Comparison of ENCODE assay signal across 38 cellular contexts in genomic region chr2:174364628-174365027, GRCh38. TPM values are rescaled to one million over a fixed set of nuclear protein-coding genes. Genes with fewer than 3 reads are reported as not detected.
"Had no signal": no experiment of that assay in that cellular context is flagged by ENCODE, and none has a peak within 500 bp of the region (broad histone marks: within the 10 kb centered on the region; RNA-seq: fewer than 3 reads in every experiment).

No MANE protein-coding gene starts in this region.

- H3K4me3 ChIP-seq: adrenal gland, body of pancreas, breast epithelium had no signal

- H3K9me3 ChIP-seq: adrenal gland had no signal

- H3K4me1 Mint-ChIP-seq: activated B cell treated with CpG ODN at 0.5 μM for 24 hours; activated naive CD8-positive, alpha-beta T cell treated with anti-CD3 and anti-CD28 coated beads for 36 hours had no signal

- H3K9me3 Mint-ChIP-seq: activated T-helper 17 cell treated with anti-CD3 and anti-CD28 coated beads, Interleukin-2, amount 50 U/mL, for 72 hours had no signal

- H3K27me3 Mint-ChIP-seq: activated B cell treated with CpG ODN at 0.5 μM for 24 hours; activated CD4-positive, alpha-beta memory T cell treated with anti-CD3 and anti-CD28 coated beads for 36 hours; activated CD4-positive, alpha-beta T cell treated with anti-CD3 and anti-CD28 coated beads, Interleukin-2, amount 10 ng/mL, durations not matched to agents 24 days and 14 days; activated CD8-positive, alpha-beta T cell treated with anti-CD3 and anti-CD28 coated beads for 36 hours; activated naive CD8-positive, alpha-beta T cell treated with anti-CD3 and anti-CD28 coated beads for 36 hours; activated T-helper 17 cell treated with anti-CD3 and anti-CD28 coated beads, Interleukin-2, amount 50 U/mL, for 72 hours; T-cell; T-helper 17 cell had no signal

- H3K4me1 ChIP-seq: adrenal gland, body of pancreas, breast epithelium had no signal

- H3K27me3 ChIP-seq: adrenal gland, body of pancreas, brain microvascular endothelial cell, breast epithelium had no signal

- DNase-seq: activated B cell treated with CpG ODN at 0.5 μM for 24 hours; activated CD4-positive, alpha-beta memory T cell treated with anti-CD3 and anti-CD28 coated beads for 36 hours; activated CD4-positive, alpha-beta T cell treated with anti-CD3 and anti-CD28 coated beads for 4 hours; activated CD4-positive, alpha-beta T cell treated with anti-CD3 and anti-CD28 coated beads, Interleukin-2, amount 50 U/mL, for 1 hour; activated CD4-positive, alpha-beta T cell treated with anti-CD3 and anti-CD28 coated beads, Interleukin-2, amount 50 U/mL, for 4 hours; activated CD4-positive, CD25-positive, alpha-beta regulatory T cell treated with anti-CD3 and anti-CD28 coated beads, Interleukin-2, amount 50 U/mL, for 72 hours; activated CD8-positive, alpha-beta memory T cell treated with anti-CD3 and anti-CD28 coated beads, Interleukin-2, amount 50 U/mL, for 4 hours; activated CD8-positive, alpha-beta T cell treated with anti-CD3 and anti-CD28 coated beads for 36 hours; activated effector memory CD4-positive, alpha-beta T cell treated with anti-CD3 and anti-CD28 coated beads, Interleukin-2, amount 50 U/mL, for 16 hours; activated gamma-delta T cell treated with Interleukin-2 at 50 U/mL for 16 hours; activated naive CD4-positive, alpha-beta T cell; activated naive CD4-positive, alpha-beta T cell treated with anti-CD3 and anti-CD28 coated beads for 36 hours; activated naive CD4-positive, alpha-beta T cell treated with anti-CD3 and anti-CD28 coated beads, Interleukin-2, amount 50 U/mL, for 16 hours; activated naive CD8-positive, alpha-beta T cell treated with anti-CD3 and anti-CD28 coated beads for 36 hours; activated T-cell treated with anti-CD3 and anti-CD28 coated beads for 4 hours; activated T-cell treated with anti-CD3 and anti-CD28 coated beads, Interleukin-2, amount 50 U/mL, for 1 hour; activated T-cell treated with anti-CD3 and anti-CD28 coated beads, Interleukin-2, amount 50 U/mL, for 4 hours; activated T-cell treated with anti-CD3 and anti-CD28 coated beads, Interleukin-2, amount 50 U/mL, for 72 hours; adrenal gland; amniotic stem cell; aorta; body of pancreas; brain microvascular endothelial cell; central memory CD4-positive, alpha-beta T cell; T-cell; T-helper 17 cell; T1000 had no signal

- H3K27ac ChIP-seq: adrenal gland, body of pancreas, brain microvascular endothelial cell, breast epithelium, VCaP had no signal

- ATAC-seq: activated CD8-positive, alpha-beta T cell treated with anti-CD3 and anti-CD28 coated beads for 36 hours; activated naive CD4-positive, alpha-beta T cell treated with anti-CD3 and anti-CD28 coated beads, Interleukin-2, amount 50 U/mL, for 72 hours; activated T-cell treated with anti-CD3 and anti-CD28 coated beads, Interleukin-2, amount 50 U/mL, for 4 hours; activated T-cell treated with anti-CD3 and anti-CD28 coated beads, Interleukin-2, amount 50 U/mL, for 72 hours; activated T-helper 17 cell treated with anti-CD3 and anti-CD28 coated beads, Interleukin-2, amount 50 U/mL, for 72 hours; body of pancreas; T-cell; T-helper 17 cell had no signal

- H3K27ac Mint-ChIP-seq: activated B cell treated with CpG ODN at 0.5 μM for 24 hours; activated CD4-positive, alpha-beta memory T cell treated with anti-CD3 and anti-CD28 coated beads for 36 hours; activated CD4-positive, alpha-beta T cell treated with anti-CD3 and anti-CD28 coated beads, Interleukin-2, amount 10 ng/mL, durations not matched to agents 24 days and 14 days; activated CD8-positive, alpha-beta T cell treated with anti-CD3 and anti-CD28 coated beads for 36 hours; activated naive CD4-positive, alpha-beta T cell treated with anti-CD3 and anti-CD28 coated beads for 36 hours; activated naive CD4-positive, alpha-beta T cell treated with anti-CD3 and anti-CD28 coated beads, Interleukin-2, amount 50 U/mL, for 72 hours; activated naive CD8-positive, alpha-beta T cell treated with anti-CD3 and anti-CD28 coated beads for 36 hours; activated T-helper 1 cell treated with anti-CD3 and anti-CD28 coated beads, Interleukin-12 subunit alpha, Interleukin-12 subunit beta, Interleukin-2, Interleukin-4 antibody, amounts not matched to agents 30 ng/mL and 10 ng/mL and 1 ng/mL, durations not matched to agents 14 hours and 24 hours and 36 hours; activated T-helper 17 cell treated with anti-CD3 and anti-CD28 coated beads, Interleukin-2, amount 50 U/mL, for 72 hours; T-cell; T-helper 17 cell had no signal

- H3K4me3 Mint-ChIP-seq: activated B cell treated with CpG ODN at 0.5 μM for 24 hours; activated CD4-positive, alpha-beta memory T cell treated with anti-CD3 and anti-CD28 coated beads for 36 hours; activated CD4-positive, alpha-beta T cell treated with anti-CD3 and anti-CD28 coated beads, Interleukin-2, amount 10 ng/mL, durations not matched to agents 24 days and 14 days; activated CD8-positive, alpha-beta T cell treated with anti-CD3 and anti-CD28 coated beads for 36 hours; activated naive CD4-positive, alpha-beta T cell treated with anti-CD3 and anti-CD28 coated beads for 36 hours; activated naive CD8-positive, alpha-beta T cell treated with anti-CD3 and anti-CD28 coated beads for 36 hours; activated T-cell treated with anti-CD3 and anti-CD28 coated beads, Interleukin-2, amount 50 U/mL, for 4 hours; activated T-cell treated with anti-CD3 and anti-CD28 coated beads, Interleukin-2, amount 50 U/mL, for 72 hours; activated T-helper 1 cell treated with anti-CD3 and anti-CD28 coated beads, Interleukin-12 subunit alpha, Interleukin-12 subunit beta, Interleukin-2, Interleukin-4 antibody, amounts not matched to agents 30 ng/mL and 10 ng/mL and 1 ng/mL, durations not matched to agents 14 hours and 24 hours and 36 hours; activated T-helper 17 cell treated with anti-CD3 and anti-CD28 coated beads, Interleukin-2, amount 50 U/mL, for 72 hours; T-cell; T-helper 17 cell had no signal

RNA-seq across cellular contexts. Expression of gene SP9, which starts 29.9 kb away (rescaled TPM):
- total RNA-seq: activated B cell treated with CpG ODN at 0.5 μM for 24 hours; activated CD4-positive, alpha-beta memory T cell treated with anti-CD3 and anti-CD28 coated beads for 36 hours; activated CD4-positive, alpha-beta T cell treated with anti-CD3 and anti-CD28 coated beads, Interleukin-2, amount 10 ng/mL, durations not matched to agents 24 days and 14 days; activated CD8-positive, alpha-beta memory T cell treated with anti-CD3 and anti-CD28 coated beads for 36 hours; activated CD8-positive, alpha-beta T cell treated with anti-CD3 and anti-CD28 coated beads for 36 hours; activated naive CD4-positive, alpha-beta T cell treated with anti-CD3 and anti-CD28 coated beads for 36 hours; activated naive CD4-positive, alpha-beta T cell treated with anti-CD3 and anti-CD28 coated beads, Interleukin-2, amount 50 U/mL, for 72 hours; activated naive CD8-positive, alpha-beta T cell treated with anti-CD3 and anti-CD28 coated beads for 36 hours; activated T-cell treated with anti-CD3 and anti-CD28 coated beads, Interleukin-2, amount 50 U/mL, for 4 hours; activated T-cell treated with anti-CD3 and anti-CD28 coated beads, Interleukin-2, amount 50 U/mL, for 72 hours; activated T-helper 1 cell treated with anti-CD3 and anti-CD28 coated beads, Interleukin-12 subunit alpha, Interleukin-12 subunit beta, Interleukin-2, Interleukin-4 antibody, amounts not matched to agents 30 ng/mL and 10 ng/mL and 1 ng/mL, durations not matched to agents 14 hours and 24 hours and 36 hours; activated T-helper 17 cell treated with anti-CD3 and anti-CD28 coated beads, Interleukin-2, amount 50 U/mL, for 72 hours; adrenal gland; aorta; astrocyte; body of pancreas; cardiac septum; T-cell; T-helper 1 cell treated with Interleukin-12 subunit alpha and Interleukin-12 subunit beta and Interleukin-4 antibody, amounts not matched to agents 30 ng/mL and 1 ng/mL, for 36 hours; T-helper 17 cell; T-helper 2 cell treated with Interferon-gamma antibody and Interleukin-4, amounts not matched to agents 100 ng/mL and 5 ng/mL, for 36 hours had no signal
